In genomic region chr10:30422981-30423654, GRCh38 we compare ENCODE assay signal across 9 cellular contexts. TPM values are rescaled to one million over a fixed set of nuclear protein-coding genes. Genes with fewer than 3 reads are reported as not detected.
DNase-seq lines count a peak whose midpoint lies in the region; ATAC-seq, FAIRE-seq and TF ChIP-seq lines count a peak whose summit lies in the region.
"Had no signal": no experiment of that assay in that cellular context is flagged by ENCODE, and none has a peak within 500 bp of the region (broad histone marks: within the 10 kb centered on the region; RNA-seq: fewer than 3 reads in every experiment).

No MANE protein-coding gene starts in this region.

- H3K4me1 ChIP-seq in keratinocyte (ENCODE audit: control insufficient read depth, extremely low read depth, insufficient read depth, low read length) = peaks cover 19% of the 10 kb centered on the region
- peaks cover 0 to 32% (median 20%) of the 10 kb centered on the region in 4 donors for H3K4me1 ChIP-seq in tibial nerve

- H3K9me3 Mint-ChIP-seq in natural killer cell = no peaks in the 10 kb centered on the region

- no peaks in the 10 kb centered on the region for H3K36me3 Mint-ChIP-seq in natural killer cell

- peak overlapping the region in 1 of 3 experiments; percentile 33 for H3K4me3 ChIP-seq in keratinocyte (ENCODE audit: control insufficient read depth in 2 of 3, extremely low read depth in 1 of 3, insufficient read depth in 2 of 3, low read depth in 1 of 3, low read length in 3 of 3)
- H3K4me3 ChIP-seq in tibial nerve = no peak overlapping the region

- H3K9me1 ChIP-seq in keratinocyte (ENCODE audit: control insufficient read depth, extremely low read depth, insufficient read depth, low read length) = no peaks in the 10 kb centered on the region

- H3K4me2 ChIP-seq in keratinocyte (ENCODE audit: control insufficient read depth, extremely low read depth, insufficient read depth, low read depth, low read length) = peak overlapping the region; percentile 77

- peak overlapping the region; percentile 97 for H2AFZ ChIP-seq in keratinocyte (ENCODE audit: control insufficient read depth, low read length)

- peak overlapping the region; percentile 58 for H3K27ac ChIP-seq in keratinocyte (ENCODE audit: control insufficient read depth, insufficient read depth, low read length)
- peak overlapping the region in 3 of 4 donors; percentile 60 to 81 (median 79) for H3K27ac ChIP-seq in tibial nerve
- H3K27ac ChIP-seq: 22Rv1 had no signal

- H3K4me1 Mint-ChIP-seq in natural killer cell = peaks cover 14 to 36% of the 10 kb centered on the region in 2 donors

- peak overlapping the region; percentile 18 for H3K9ac ChIP-seq in keratinocyte (ENCODE audit: control insufficient read depth, extremely low read depth, insufficient read depth, low read length)

- no peaks in the 10 kb centered on the region for H3K79me2 ChIP-seq in keratinocyte (ENCODE audit: control insufficient read depth, insufficient read depth, low read length)

- WGBS in tibial nerve, 2 donors = 30 to 37% methylated on average over 8 of the region's 8 CpGs

- H3K36me3 ChIP-seq in keratinocyte (ENCODE audit: control insufficient read depth in 2 of 2, extremely low read depth in 1 of 2, insufficient read depth in 2 of 2, low read length in 2 of 2) (no peaks in the 10 kb centered on the region), tibial nerve (no peaks in the 10 kb centered on the region)

- peak; percentile 67 for FAIRE-seq in keratinocyte (lab: Jason Lieb, UNC)

- no peak overlapping the region for H3K4me3 Mint-ChIP-seq in natural killer cell

- H3K9me3 ChIP-seq in keratinocyte (ENCODE audit: control insufficient read depth, low read depth, low read length) = no peaks in the 10 kb centered on the region
- no peaks in the 10 kb centered on the region for H3K9me3 ChIP-seq in tibial nerve

- ATAC-seq in GM18520 (IDR thresholded peaks at IDR 0.05; ENCODE audit: unreplicated experiment) (no peak), natural killer cell (no peak)

- no peaks in the 10 kb centered on the region for H4K20me1 ChIP-seq in keratinocyte (ENCODE audit: control insufficient read depth, extremely low read depth, insufficient read depth, low read length)

- intact Hi-C loops in natural killer cell (cut with micrococcal nuclease) = no loop called here

- H3K27me3 ChIP-seq in keratinocyte (ENCODE audit: control insufficient read depth, extremely low read depth, insufficient read depth, low read length) (no peaks in the 10 kb centered on the region), tibial nerve (no peaks in the 10 kb centered on the region)

- no peak for TF ChIP-seq EP300 in tibial nerve (IDR thresholded peaks at IDR 0.05)

- TF ChIP-seq CTCF in keratinocyte (optimal IDR thresholded peaks at IDR 0.05 in 1 of 3, IDR thresholded peaks at IDR 0.05 in 1 of 3, conservative IDR thresholded peaks at IDR 0.05 in 1 of 3; ENCODE audit: extremely low read depth in 1 of 3, insufficient read depth in 2 of 3, low read length in 3 of 3) (no peak), tibial nerve (IDR thresholded peaks at IDR 0.05) (no peak), natural killer cell (IDR thresholded peaks at IDR 0.05) (no peak)

- no peak overlapping the region for H3K27ac Mint-ChIP-seq in natural killer cell

- peak; percentile 9 for DNase-seq in DMS153 (lab: John Stamatoyannopoulos, UW)
- no peak for DNase-seq in DMS153 treated with DMSO at 0.1 percent for 48 hours (lab: John Stamatoyannopoulos, UW; ENCODE audit: unreplicated experiment)
- peak; percentile 36 for DNase-seq in amniotic stem cell (lab: John Stamatoyannopoulos, UW)
- no peak for DNase-seq in keratinocyte (ENCODE audit: low read depth, low spot score)
- DNase-seq in tibial nerve (ENCODE audit: low spot score in 2 of 2) = peak in 1 of 2 donors; percentile 59
- no peak for DNase-seq in NCI-H1436 treated with DMSO at 0.1 percent for 48 hours (lab: John Stamatoyannopoulos, UW)
- DNase-seq in natural killer cell = no peak

- TF ChIP-seq POLR2A in tibial nerve (IDR thresholded peaks at IDR 0.05) = no peak

- dilution Hi-C loops in keratinocyte (cut with MboI; ENCODE audit: extremely low pct_ligation_motif_present, low sequenced_read_pairs) = no loop called here

- H3K27me3 Mint-ChIP-seq in natural killer cell (ENCODE audit: low read depth in 2 of 2) = no peaks in the 10 kb centered on the region

RNA-seq across cellular contexts. Expression of gene MAP3K8, which starts 10.9 kb away (rescaled TPM):
- 0.88 to 4.9 TPM (median 4.0 TPM) in 3 replicates for polyA plus RNA-seq in keratinocyte
- polyA plus RNA-seq in keratinocyte (2011; ENCODE audit: low read depth) = 21.9 TPM
- polyA plus RNA-seq in keratinocyte (2011; cell fraction: cytosol; rRNA removed) = 1.2 TPM in 2 replicates
- 6.9 and 7.1 TPM in 2 replicates for polyA plus RNA-seq in keratinocyte (2011; cell fraction: nucleus; rRNA removed)
- 0.85 and 28.0 TPM in 2 replicates for polyA plus RNA-seq in keratinocyte (2012; ENCODE audit: low replicate concordance)
- polyA minus RNA-seq in keratinocyte = 3.2 to 5.0 TPM (median 4.5 TPM) in 3 replicates
- not detected for polyA minus RNA-seq in keratinocyte (2011; cell fraction: cytosol; rRNA and poly(A)+ RNA removed)
- polyA minus RNA-seq in keratinocyte (2011; cell fraction: nucleus; rRNA and poly(A)+ RNA removed) = 4.8 and 5.6 TPM in 2 replicates
- total RNA-seq in tibial nerve (10 to 100 TPM; 44.7 to 74.1 (median 56.2) TPM), natural killer cell (100 to 1,000 TPM; 200 to 244 (median 236) TPM)

Comparison
In these comparisons a context has a peak if more than half of its experiments do, and no peak if none do; other contexts are left out.
1. DNase-seq: peak in DMS153 (single experiment) and amniotic stem cell (single experiment); none in DMS153 treated with DMSO at 0.1 percent for 48 hours (single experiment), keratinocyte (single experiment), NCI-H1436 treated with DMSO at 0.1 percent for 48 hours (single experiment) and natural killer cell (single experiment).